Comparison of ENCODE assay signal across 8 cellular contexts in the genomic region with DNA sequence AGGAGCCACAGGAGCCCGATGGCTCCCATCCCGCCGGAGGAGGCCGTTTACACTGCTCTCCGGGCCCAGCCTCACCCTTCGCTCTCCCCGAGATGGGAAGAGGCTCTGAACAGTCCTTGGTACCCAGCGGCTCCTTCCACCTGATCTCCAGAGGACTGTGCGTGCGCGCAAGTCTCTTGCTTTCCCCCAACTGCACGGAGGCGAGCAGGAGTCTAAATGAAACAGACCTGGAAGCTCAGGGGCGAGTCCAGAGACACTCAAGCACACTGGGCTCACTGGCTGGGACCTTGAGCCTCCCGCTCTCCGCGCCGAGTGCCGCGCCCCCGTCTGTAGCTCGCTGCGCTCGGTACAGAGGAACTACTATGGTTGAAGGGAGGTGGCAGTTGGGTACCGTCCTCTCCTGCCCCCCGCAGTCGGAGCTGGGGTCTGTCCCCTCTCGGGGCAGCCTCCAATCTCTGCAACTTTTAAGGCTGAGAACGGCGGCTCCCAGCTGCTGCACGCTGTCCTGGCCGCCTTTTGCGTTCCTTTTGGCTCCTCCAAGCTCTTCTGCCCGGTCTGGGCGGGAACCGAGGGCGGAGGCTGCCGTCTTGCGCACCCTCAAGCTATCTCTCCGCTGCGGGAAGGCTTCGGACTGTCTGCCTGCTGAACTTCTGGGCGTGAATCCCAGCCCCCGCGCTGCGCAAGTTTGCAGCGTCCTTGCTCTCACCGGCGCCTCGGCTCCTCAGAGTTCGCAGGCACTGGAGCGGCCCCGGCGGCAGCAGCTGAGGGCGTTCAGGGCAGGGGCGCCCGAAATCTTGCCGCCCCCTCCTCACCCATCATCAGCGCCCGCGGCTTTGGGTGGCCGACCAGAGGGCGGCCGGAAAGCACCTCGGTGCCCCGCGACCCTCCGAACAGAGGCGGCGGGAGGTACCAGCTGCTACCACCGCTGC. TPM values are rescaled to one million over a fixed set of nuclear protein-coding genes. Genes with fewer than 3 reads are reported as not detected.
DNase-seq lines count a peak whose midpoint lies in the region; ATAC-seq and TF ChIP-seq lines count a peak whose summit lies in the region.

No MANE protein-coding gene starts in this region.

- peak overlapping the region; percentile 87 for H3K4me3 Mint-ChIP-seq in neural crest cell

- H3K27ac ChIP-seq in Peyer's patch (no peak overlapping the region), esophagus muscularis mucosa (replicated peaks in 1 of 4) (no peak overlapping the region)

- H3K4me3 ChIP-seq in Peyer's patch (peak overlapping the region in 3 of 4 donors; percentile 23 to 45 (median 36)), esophagus muscularis mucosa (peak overlapping the region; percentile 50 to 60 (median 52))

- ATAC-seq in GM21825 (IDR thresholded peaks at IDR 0.05; ENCODE audit: unreplicated experiment) = no peak

- DNase-seq in NCI-H510A treated with DMSO at 0.1 percent for 48 hours (lab: John Stamatoyannopoulos, UW) = peak; percentile 36
- no peak for DNase-seq in NCI-H510A (lab: John Stamatoyannopoulos, UW)
- DNase-seq in Peyer's patch = no peak
- DNase-seq in esophagus muscularis mucosa (ENCODE audit: extremely low spot score) = no peak
- DNase-seq in neural crest cell (ENCODE audit: low read depth, low spot score) = peak; percentile 20
- DNase-seq in KG1 (lab: John Stamatoyannopoulos, UW) = no peak
- no peak for DNase-seq in hippocampal formation (lab: John Stamatoyannopoulos, UW)

- H3K9me3 ChIP-seq in Peyer's patch (peaks cover 0 to 4% (median 0%) of the 10 kb centered on the region in 4 donors), esophagus muscularis mucosa (no peaks in the 10 kb centered on the region)

- H3K36me3 ChIP-seq in Peyer's patch (no peaks in the 10 kb centered on the region), esophagus muscularis mucosa (no peaks in the 10 kb centered on the region)

- TF ChIP-seq CTCF in Peyer's patch (IDR thresholded peaks at IDR 0.05) (no peak), esophagus muscularis mucosa (IDR thresholded peaks at IDR 0.05) (no peak), neural crest cell (conservative IDR thresholded peaks at IDR 0.05) (no peak)

- H3K4me1 ChIP-seq in Peyer's patch (peaks cover 0 to 17% (median 2%) of the 10 kb centered on the region in 4 donors), esophagus muscularis mucosa (peaks cover 27 to 31% (median 29%) of the 10 kb centered on the region in 4 donors)

- no peak overlapping the region for H3K27ac Mint-ChIP-seq in neural crest cell (ENCODE audit: unreplicated experiment)

- TF ChIP-seq EP300 in esophagus muscularis mucosa (IDR thresholded peaks at IDR 0.05) = no peak

- no peaks in the 10 kb centered on the region for H3K9me3 Mint-ChIP-seq in neural crest cell

- no peak for TF ChIP-seq POLR2A in Peyer's patch (IDR thresholded peaks at IDR 0.05)
- TF ChIP-seq POLR2A in esophagus muscularis mucosa (IDR thresholded peaks at IDR 0.05; ENCODE audit: low read depth) = no peak

- H3K27me3 ChIP-seq in Peyer's patch = peaks cover 0 to 22% of the 10 kb centered on the region in 2 donors
- peaks cover 6 to 79% (median 28%) of the 10 kb centered on the region in 4 donors for H3K27me3 ChIP-seq in esophagus muscularis mucosa

- WGBS in esophagus muscularis mucosa = 3% methylated on average over 7 of the region's 71 CpGs

- intact Hi-C loops in esophagus muscularis mucosa (cut with DNase I) = no loop called here

- H3K27me3 Mint-ChIP-seq in neural crest cell (ENCODE audit: low read depth) = peaks cover 75% of the 10 kb centered on the region

- H3K4me1 Mint-ChIP-seq in neural crest cell = peaks cover 31% of the 10 kb centered on the region

- no peaks in the 10 kb centered on the region for H3K36me3 Mint-ChIP-seq in neural crest cell (ENCODE audit: low read depth)

RNA-seq across cellular contexts. Expression of a gene that starts 0.5 kb away (rescaled TPM):
- total RNA-seq in Peyer's patch (1 to 10 TPM in 2 of 4 donors, under 1 TPM in 1, not detected in 1; 0.88 to 1.3 (median 1.3) TPM), esophagus muscularis mucosa (1 to 10 TPM in 2 of 4 donors, under 1 TPM in 2; 0.83 to 1.6 (median 1.2) TPM), neural crest cell (2.0 and 2.1 TPM in 2 replicates)

Comparison
In these comparisons a context has a peak if more than half of its experiments do, and no peak if none do; other contexts are left out.
1. DNase-seq: peak in NCI-H510A treated with DMSO at 0.1 percent for 48 hours (single experiment) and neural crest cell (single experiment); none in NCI-H510A (single experiment), Peyer's patch (0 of 3), esophagus muscularis mucosa (single experiment), KG1 (single experiment) and hippocampal formation (0 of 2).